ENCODE assay signal across 1 cellular context in genomic region chr22:19762315-19763140, GRCh38.
TF ChIP-seq lines count a peak whose summit lies in the region.

No MANE protein-coding gene starts in this region.

TF ChIP-seq in GM23338, 12 proteins besides CTCF, POLR2A, EP300 and RAD21 (continued from another document):
- no peak for TF ChIP-seq ZNF462 (CRISPR knock-in tag; IDR thresholded peaks at IDR 0.05)
